In the genomic region with DNA sequence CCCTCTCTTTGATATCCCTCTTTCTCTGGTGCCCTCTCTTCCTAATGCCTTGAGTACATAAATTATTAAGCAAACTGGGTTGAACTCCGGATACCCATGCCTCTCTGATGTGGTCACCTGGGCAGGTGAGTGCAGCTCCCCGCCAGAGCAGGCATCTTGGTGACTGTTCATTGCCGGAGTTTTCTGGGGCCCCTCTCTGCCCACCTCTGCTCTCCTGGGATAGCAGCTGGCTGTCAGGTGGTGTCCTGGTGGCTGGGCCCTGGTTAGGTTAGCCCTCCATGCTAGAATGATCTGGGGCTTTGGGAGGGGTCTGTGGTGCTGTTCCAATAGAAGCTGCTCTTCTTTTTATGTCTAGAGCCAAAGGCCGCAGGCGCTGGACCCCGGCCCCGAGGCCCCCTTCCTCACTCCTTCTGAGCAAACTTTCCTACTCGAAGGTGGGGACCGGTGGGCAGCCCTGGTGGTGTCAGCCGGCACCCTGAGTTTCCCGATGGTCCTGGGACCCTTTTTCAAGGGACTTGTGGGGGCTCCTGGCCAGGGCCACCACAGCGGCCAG, we compare ENCODE assay signal across 40 cellular contexts. TPM values are rescaled to one million over a fixed set of nuclear protein-coding genes. Genes with fewer than 3 reads are reported as not detected.
DNase-seq lines count a peak whose midpoint lies in the region; ATAC-seq, FAIRE-seq and TF ChIP-seq lines count a peak whose summit lies in the region.
"Had no signal": no experiment of that assay in that cellular context is flagged by ENCODE, and none has a peak within 500 bp of the region (broad histone marks: within the 10 kb centered on the region; RNA-seq: fewer than 3 reads in every experiment).

No MANE protein-coding gene starts in this region.

- H3K9me3 ChIP-seq in kidney (ENCODE audit: control insufficient read depth in 1 of 2, low read length in 2 of 2) (no peaks in the 10 kb centered on the region), testis (no peaks in the 10 kb centered on the region)
- H3K9me3 ChIP-seq: sigmoid colon, upper lobe of left lung had no signal

- peak; percentile 19 for DNase-seq in activated T-cell treated with anti-CD3 and anti-CD28 coated beads, Interleukin-2, amount 50 U/mL, for 24 hours
- no peak for DNase-seq in activated T-cell treated with anti-CD3 and anti-CD28 coated beads for 4 hours
- DNase-seq in SW480 (ENCODE audit: low spot score) = peak; percentile 89
- peak; percentile 70 for DNase-seq in kidney
- DNase-seq in testis = peak; percentile 11
- DNase-seq in omental fat pad (ENCODE audit: low spot score) = no peak
- DNase-seq: activated CD4-positive, alpha-beta T cell treated with anti-CD3 and anti-CD28 coated beads, Interleukin-2, amount 50 U/mL, for 4 hours; anterior cingulate cortex; caudate nucleus; CD8-positive, alpha-beta memory T cell; cortex of kidney; DMS 273 treated with DMSO at 0.1 percent for 48 hours; effector memory CD8-positive, alpha-beta T cell; GOT3; KG1; left ventricle myocardium superior; MM.1S; NCI-H1417 treated with DMSO at 0.1 percent for 48 hours; NCI-H2081 treated with DMSO at 0.1 percent for 48 hours; NCI-H2227 treated with DMSO at 0.1 percent for 48 hours; NCI-H526 treated with DMSO at 0.1 percent for 48 hours; NK-92 treated with Interleukin-12 subunit alpha and Interleukin-12 subunit beta, amount 100 ng/mL, for 24 hours; stimulated activated CD4-positive, alpha-beta T cell treated with anti-CD3 and anti-CD28 coated beads, Interleukin-12 subunit alpha, Interleukin-12 subunit beta, amount 100 ng/mL, for 4 hours; stimulated activated CD4-positive, alpha-beta T cell treated with anti-CD3 and anti-CD28 coated beads, Interleukin-4, amount 100 ng/mL, for 24 hours; substantia nigra; T-helper 17 cell had no signal

- no peaks in the 10 kb centered on the region for H3K27me3 ChIP-seq in testis

- H3K27me3 Mint-ChIP-seq in activated T-cell treated with anti-CD3 and anti-CD28 coated beads, Interleukin-2, amount 50 U/mL, for 24 hours = peaks cover 24% of the 10 kb centered on the region

- no peak overlapping the region for H3K27ac Mint-ChIP-seq in activated T-cell treated with anti-CD3 and anti-CD28 coated beads, Interleukin-2, amount 50 U/mL, for 24 hours
- H3K27ac Mint-ChIP-seq: activated naive CD8-positive, alpha-beta T cell; CD8-positive, alpha-beta memory T cell; effector memory CD8-positive, alpha-beta T cell; progenitor cell of endocrine pancreas; T-helper 17 cell had no signal

- no peaks in the 10 kb centered on the region for H3K4me1 ChIP-seq in kidney (ENCODE audit: control insufficient read depth in 1 of 2, insufficient read depth in 1 of 2, low read depth in 1 of 2, low read length in 2 of 2)
- H3K4me1 ChIP-seq in testis = peaks cover 3% of the 10 kb centered on the region

- H3K36me3 ChIP-seq in kidney (ENCODE audit: control insufficient read depth in 1 of 2, insufficient read depth in 2 of 2, low read length in 2 of 2) (no peaks in the 10 kb centered on the region), testis (ENCODE audit: low read depth, missing control alignments) (no peaks in the 10 kb centered on the region)
- H3K36me3 ChIP-seq: sigmoid colon, upper lobe of left lung had no signal

- H3K27ac ChIP-seq in kidney (ENCODE audit: low read depth in 2 of 2, low read length in 2 of 2) (no peak overlapping the region), testis (no peak overlapping the region)
- H3K27ac ChIP-seq: HL-60, sigmoid colon, SK-N-MC had no signal

- ATAC-seq in HG02571 (IDR thresholded peaks at IDR 0.05; ENCODE audit: unreplicated experiment) = no peak
- ATAC-seq in HG02938 (IDR thresholded peaks at IDR 0.05; ENCODE audit: unreplicated experiment) = no peak
- ATAC-seq in omental fat pad (ENCODE audit: low FRiP score) = no peak
- ATAC-seq: activated CD4-positive, CD25-positive, alpha-beta regulatory T cell treated with anti-CD3 and anti-CD28 coated beads, Interleukin-2, amount 50 U/mL, for 24 hours; effector memory CD8-positive, alpha-beta T cell; GM12878; left ventricle myocardium superior; T-helper 17 cell had no signal

- no peak for FAIRE-seq in kidney (lab: Jason Lieb, UNC)
- FAIRE-seq: A204.1, GM12878, islet of Langerhans, TTC549 had no signal

- no peaks in the 10 kb centered on the region for H3K9me3 Mint-ChIP-seq in activated T-cell treated with anti-CD3 and anti-CD28 coated beads, Interleukin-2, amount 50 U/mL, for 24 hours
- H3K9me3 Mint-ChIP-seq: CD8-positive, alpha-beta memory T cell; effector memory CD8-positive, alpha-beta T cell had no signal

- no peak for TF ChIP-seq POLR2A in testis (IDR thresholded peaks at IDR 0.05)

- TF ChIP-seq CTCF in kidney (IDR thresholded peaks at IDR 0.05; ENCODE audit: borderline replicate concordance, extremely low read depth, insufficient read depth) = no peak
- TF ChIP-seq CTCF in testis (IDR thresholded peaks at IDR 0.05) = no peak
- no peak for TF ChIP-seq CTCF in omental fat pad (IDR thresholded peaks at IDR 0.05)

- no peaks in the 10 kb centered on the region for H3K36me3 Mint-ChIP-seq in activated T-cell treated with anti-CD3 and anti-CD28 coated beads, Interleukin-2, amount 50 U/mL, for 24 hours (ENCODE audit: low read depth)

- H3K4me3 ChIP-seq in kidney (ENCODE audit: low read length in 2 of 2) = no peak overlapping the region
- H3K4me3 ChIP-seq in testis = no peak overlapping the region
- H3K4me3 ChIP-seq: GM12878, sigmoid colon, SK-N-MC, upper lobe of left lung had no signal

- intact Hi-C loops in kidney (cut with DNase I) = no loop called here
- intact Hi-C loops in testis (cut with DNase I; ENCODE audit: low total_unique reads) = no loop called here

- 92 to 93% methylated on average over 2 to 12 of the region's 12 CpGs for WGBS in testis, 2 donors

- H3K4me3 Mint-ChIP-seq in activated T-cell treated with anti-CD3 and anti-CD28 coated beads, Interleukin-2, amount 50 U/mL, for 24 hours = no peak overlapping the region
- H3K4me3 Mint-ChIP-seq: activated naive CD8-positive, alpha-beta T cell; CD8-positive, alpha-beta memory T cell; effector memory CD8-positive, alpha-beta T cell; T-helper 17 cell had no signal

- H3K4me1 Mint-ChIP-seq in activated T-cell treated with anti-CD3 and anti-CD28 coated beads, Interleukin-2, amount 50 U/mL, for 24 hours (ENCODE audit: low read depth) = peaks cover 4% of the 10 kb centered on the region

- H3K9ac ChIP-seq in kidney (ENCODE audit: low read length in 2 of 2) = no peak overlapping the region

RNA-seq across cellular contexts. Expression of a gene that starts 4.9 kb away (rescaled TPM):
- total RNA-seq in kidney (1.1 TPM), testis (10 to 100 TPM in 1 of 2 donors, 1 to 10 TPM in 1; 9.8 to 15.7 TPM), omental fat pad (not detected)
- polyA plus RNA-seq in kidney (ENCODE audit: insufficient read depth, low read depth, low replicate concordance) (2.3 TPM), testis (ENCODE audit: insufficient read depth, low read depth, low replicate concordance) (0.82 TPM)
- total RNA-seq: fibroblast of villous mesenchyme, left ventricle myocardium superior, progenitor cell of endocrine pancreas, sigmoid colon had no signal
- polyA plus RNA-seq: GM12878 had no signal

RNA-seq across cellular contexts. Expression of a gene that starts 53.2 kb away (rescaled TPM):
- total RNA-seq in kidney (29.4 TPM), testis (10 to 100 TPM; 23.5 to 24.2 TPM), omental fat pad (10 to 100 TPM in 2 of 4 donors, 1 to 10 TPM in 2; 8.9 to 50.6 (median 15.4) TPM)
- polyA plus RNA-seq in kidney (ENCODE audit: insufficient read depth, low read depth, low replicate concordance) (6.9 TPM), testis (ENCODE audit: insufficient read depth, low read depth, low replicate concordance) (11.9 TPM)
- total RNA-seq: GM12878 had no signal

Comparison
In these comparisons a context has a peak if more than half of its experiments do, and no peak if none do; other contexts are left out.
1. DNase-seq: peak in activated T-cell treated with anti-CD3 and anti-CD28 coated beads, Interleukin-2, amount 50 U/mL, for 24 hours (single experiment), SW480 (single experiment), kidney (single experiment) and testis (single experiment); none in activated T-cell treated with anti-CD3 and anti-CD28 coated beads for 4 hours (single experiment) and omental fat pad (single experiment).